1 cellular context compared by ENCODE assay signal in genomic region chr17:7848665-7849184, GRCh38.
TF ChIP-seq lines count a peak whose summit lies in the region.

No MANE protein-coding gene starts in this region.

TF ChIP-seq in HepG2, 621 proteins besides CTCF, POLR2A, EP300 and RAD21:
- no peak for TF ChIP-seq ZBTB34 (CRISPR knock-in tag; IDR thresholded peaks at IDR 0.05)
- TF ChIP-seq HNRNPK (IDR thresholded peaks at IDR 0.05; ENCODE audit: low read depth, low read length, poor library complexity, severe bottlenecking): peak; percentile 52
- TF ChIP-seq NR1H2 (CRISPR knock-in tag; IDR thresholded peaks at IDR 0.05; ENCODE audit: borderline replicate concordance, low read depth): no peak
- peak; percentile 74; the same call in 1 of the 2 replicates for TF ChIP-seq SSRP1 (CRISPR knock-in tag; IDR thresholded peaks at IDR 0.05)
- TF ChIP-seq SIN3B (IDR thresholded peaks at IDR 0.05; ENCODE audit: low read length): no peak
- no peak for TF ChIP-seq DR1 (CRISPR knock-in tag; IDR thresholded peaks at IDR 0.05)
- TF ChIP-seq SOX6 (IDR thresholded peaks at IDR 0.05): no peak
- no peak for TF ChIP-seq SOX6 (CRISPR knock-in tag; IDR thresholded peaks at IDR 0.05)
- TF ChIP-seq MTA3 (CRISPR knock-in tag; IDR thresholded peaks at IDR 0.05): no peak
